In genomic region chr12:68521321-68521839, GRCh38 we compare ENCODE assay signal across 11 cellular contexts.
DNase-seq lines count a peak whose midpoint lies in the region; ATAC-seq and TF ChIP-seq lines count a peak whose summit lies in the region.
"Had no signal": no experiment of that assay in that cellular context is flagged by ENCODE, and none has a peak within 500 bp of the region (broad histone marks: within the 10 kb centered on the region; RNA-seq: fewer than 3 reads in every experiment).

No MANE protein-coding gene starts in this region.

- DNase-seq in HFF-Myc (ENCODE audit: extremely low read depth, low read depth) = no peak
- DNase-seq in amniotic epithelial cell (ENCODE audit: low read depth) = peak; percentile 82
- DNase-seq in smooth muscle cell (lab: John Stamatoyannopoulos, UW; ENCODE audit: unreplicated experiment) = no peak
- no peak for DNase-seq in HuH-7.5 (ENCODE audit: low spot score)
- no peak for DNase-seq in NCI-H1048 (lab: John Stamatoyannopoulos, UW)
- DNase-seq: central memory CD4-positive, alpha-beta T cell; ovary; Peyer's patch had no signal

- H3K27me3 ChIP-seq in gastroesophageal sphincter (no peaks in the 10 kb centered on the region), smooth muscle cell (ENCODE audit: low read depth) (no peaks in the 10 kb centered on the region)
- H3K27me3 ChIP-seq: ovary, Peyer's patch had no signal

- H3K36me3 ChIP-seq in gastroesophageal sphincter = no peaks in the 10 kb centered on the region
- no peaks in the 10 kb centered on the region for H3K36me3 ChIP-seq in smooth muscle cell (ENCODE audit: low read depth)
- H3K36me3 ChIP-seq: ovary, Peyer's patch had no signal

- H3K4me2 ChIP-seq in smooth muscle cell = peak overlapping the region; percentile 56

- TF ChIP-seq EP300 in gastroesophageal sphincter (IDR thresholded peaks at IDR 0.05) = no peak

- H3K4me1 ChIP-seq in gastroesophageal sphincter = peaks cover 0 to 10% (median 0%) of the 10 kb centered on the region in 3 donors
- H3K4me1 ChIP-seq in smooth muscle cell (ENCODE audit: low read depth) = peaks cover 16% of the 10 kb centered on the region
- H3K4me1 ChIP-seq: Peyer's patch had no signal

- H4K20me1 ChIP-seq in smooth muscle cell (ENCODE audit: low read depth) = no peaks in the 10 kb centered on the region

- no peak for TF ChIP-seq POLR2A in gastroesophageal sphincter (IDR thresholded peaks at IDR 0.05)

- H3F3A ChIP-seq in smooth muscle cell (ENCODE audit: low read depth) = no peaks in the 10 kb centered on the region

- 0 out of 2 replicates have a peak overlapping the region, but pooled peaks have one; percentile 2 for H3K4me3 ChIP-seq in HFF-Myc (replicated peaks; ENCODE audit: low read depth, low read length)
- H3K4me3 ChIP-seq in gastroesophageal sphincter = no peak overlapping the region
- no peak overlapping the region for H3K4me3 ChIP-seq in smooth muscle cell
- H3K4me3 ChIP-seq: ovary, Peyer's patch had no signal

- H3K9ac ChIP-seq in smooth muscle cell (ENCODE audit: low read depth) = peak overlapping the region; percentile 87

- no peaks in the 10 kb centered on the region for H3K79me2 ChIP-seq in smooth muscle cell (ENCODE audit: low read depth)

- H3K9me3 ChIP-seq in gastroesophageal sphincter = no peaks in the 10 kb centered on the region
- H3K9me3 ChIP-seq in smooth muscle cell (replicated peaks; ENCODE audit: low read depth) = no peaks in the 10 kb centered on the region
- H3K9me3 ChIP-seq: ovary, Peyer's patch had no signal

- 12 to 22% methylated on average over 5 of the region's 5 CpGs for WGBS in gastroesophageal sphincter (ENCODE audit: low coverage in 1 of 2), 2 donors
- WGBS in smooth muscle cell (ENCODE audit: low lambda C conversion rate) = 18% methylated on average over 5 of the region's 5 CpGs

- ATAC-seq in gastroesophageal sphincter (no peak), HG03571 (IDR thresholded peaks at IDR 0.05; ENCODE audit: unreplicated experiment) (no peak), HG02759 (IDR thresholded peaks at IDR 0.05; ENCODE audit: unreplicated experiment) (no peak)

- peak overlapping the region; percentile 64 for H2AFZ ChIP-seq in smooth muscle cell (ENCODE audit: low read depth)

- TF ChIP-seq CTCF in HFF-Myc (IDR thresholded peaks at IDR 0.05; ENCODE audit: low read depth, low read length, missing control alignments) (no peak), gastroesophageal sphincter (IDR thresholded peaks at IDR 0.05) (no peak), smooth muscle cell (IDR thresholded peaks at IDR 0.05; ENCODE audit: borderline replicate concordance, insufficient read depth, poor library complexity, severe bottlenecking) (no peak)

- H3K27ac ChIP-seq in gastroesophageal sphincter = peak overlapping the region in 3 of 4 donors; percentile 2 to 48 (median 16)
- peak overlapping the region; percentile 98 for H3K27ac ChIP-seq in smooth muscle cell (ENCODE audit: low read depth)
- H3K27ac ChIP-seq: ovary, Peyer's patch had no signal
